Comparison of ENCODE assay signal across 19 cellular contexts in the genomic region with DNA sequence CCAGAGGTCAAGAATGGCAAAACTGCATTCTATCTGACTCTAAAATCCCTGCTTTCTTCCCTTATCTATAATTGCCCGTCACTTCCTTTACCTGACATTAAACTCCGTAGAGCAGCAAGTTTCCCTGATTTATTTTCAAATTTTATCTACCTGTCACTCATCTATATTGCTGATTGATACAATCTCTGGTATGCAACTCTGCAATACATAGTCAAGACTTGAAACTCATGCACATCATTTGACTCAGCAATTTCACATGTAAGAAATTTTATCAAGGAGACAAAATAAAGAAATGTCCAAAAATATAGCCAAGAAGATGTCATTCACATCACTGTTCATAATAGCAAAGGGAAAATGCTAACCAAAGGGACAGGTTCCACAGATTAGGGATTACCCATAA. TPM values are rescaled to one million over a fixed set of nuclear protein-coding genes. Genes with fewer than 3 reads are reported as not detected.
DNase-seq lines count a peak whose midpoint lies in the region; ATAC-seq and TF ChIP-seq lines count a peak whose summit lies in the region.
"Had no signal": no experiment of that assay in that cellular context is flagged by ENCODE, and none has a peak within 500 bp of the region (broad histone marks: within the 10 kb centered on the region; RNA-seq: fewer than 3 reads in every experiment).

No MANE protein-coding gene starts in this region.

- POLR2A ChIA-PET in activated CD4-positive, alpha-beta T cell treated with anti-CD3 and anti-CD28 coated beads for 36 hours (lab: Charles Lee), result no interaction called here

- no peaks in the 10 kb centered on the region for H3K9me3 ChIP-seq in DOHH2 (ENCODE audit: control insufficient read depth, insufficient read depth, low read length)
- H3K9me3 ChIP-seq: breast epithelium, left lung had no signal

- no peaks in the 10 kb centered on the region for H3F3A ChIP-seq in DOHH2 (ENCODE audit: control insufficient read depth, insufficient read depth)

- H3K4me1 ChIP-seq in DOHH2 (ENCODE audit: control insufficient read depth, low read length), result peaks cover 65% of the 10 kb centered on the region
- H3K4me1 ChIP-seq: breast epithelium had no signal

- CTCF ChIA-PET in activated CD4-positive, alpha-beta T cell treated with anti-CD3 and anti-CD28 coated beads for 36 hours (lab: Charles Lee), result interaction anchor here (0.9 to 1.5 kb wide), 3 partner anchors 11 to 40 kb away, joined by 3 read pairs; a partner anchor contains a TSS

- H3K27me3 Mint-ChIP-seq in activated CD4-positive, alpha-beta T cell treated with anti-CD3 and anti-CD28 coated beads for 36 hours, result no peaks in the 10 kb centered on the region
- no peaks in the 10 kb centered on the region for H3K27me3 Mint-ChIP-seq in activated T-helper 1 cell treated with anti-CD3 and anti-CD28 coated beads, Interleukin-12 subunit alpha, Interleukin-12 subunit beta, Interleukin-2, Interleukin-4 antibody, amounts not matched to agents 30 ng/mL and 10 ng/mL and 1 ng/mL, durations not matched to agents 14 hours and 24 hours and 36 hours (ENCODE audit: insufficient read depth)
- no peaks in the 10 kb centered on the region for H3K27me3 Mint-ChIP-seq in naive B cell
- H3K27me3 Mint-ChIP-seq: dendritic cell treated with granulocyte-macrophage colony-stimulating factor and Interleukin-4, amounts not matched to agents 40 ng/mL and 50 ng/mL, for 4 days had no signal

- H3K4me3 Mint-ChIP-seq in activated CD4-positive, alpha-beta T cell treated with anti-CD3 and anti-CD28 coated beads for 36 hours, result no peak overlapping the region
- no peak overlapping the region for H3K4me3 Mint-ChIP-seq in activated T-helper 1 cell treated with anti-CD3 and anti-CD28 coated beads, Interleukin-12 subunit alpha, Interleukin-12 subunit beta, Interleukin-2, Interleukin-4 antibody, amounts not matched to agents 30 ng/mL and 10 ng/mL and 1 ng/mL, durations not matched to agents 14 hours and 24 hours and 36 hours
- H3K4me3 Mint-ChIP-seq in naive B cell, result peak overlapping the region in 4 of 8 donors; percentile 2 to 35 (median 18)
- H3K4me3 Mint-ChIP-seq: dendritic cell treated with granulocyte-macrophage colony-stimulating factor and Interleukin-4, amounts not matched to agents 40 ng/mL and 50 ng/mL, for 4 days had no signal

- H3K36me3 Mint-ChIP-seq in activated CD4-positive, alpha-beta T cell treated with anti-CD3 and anti-CD28 coated beads for 36 hours (ENCODE audit: low read depth), result peaks cover 27% of the 10 kb centered on the region
- peaks cover 26% of the 10 kb centered on the region for H3K36me3 Mint-ChIP-seq in activated T-helper 1 cell treated with anti-CD3 and anti-CD28 coated beads, Interleukin-12 subunit alpha, Interleukin-12 subunit beta, Interleukin-2, Interleukin-4 antibody, amounts not matched to agents 30 ng/mL and 10 ng/mL and 1 ng/mL, durations not matched to agents 14 hours and 24 hours and 36 hours (ENCODE audit: low read depth)
- peaks cover 10 to 31% of the 10 kb centered on the region in 2 donors for H3K36me3 Mint-ChIP-seq in naive B cell

- no peak overlapping the region for H3K27ac ChIP-seq in DOHH2 (ENCODE audit: low read depth, low read length)
- H3K27ac ChIP-seq: 22Rv1, breast epithelium, PC-9 had no signal

- peaks cover 68% of the 10 kb centered on the region for H3K4me1 Mint-ChIP-seq in activated CD4-positive, alpha-beta T cell treated with anti-CD3 and anti-CD28 coated beads for 36 hours
- H3K4me1 Mint-ChIP-seq in activated T-helper 1 cell treated with anti-CD3 and anti-CD28 coated beads, Interleukin-12 subunit alpha, Interleukin-12 subunit beta, Interleukin-2, Interleukin-4 antibody, amounts not matched to agents 30 ng/mL and 10 ng/mL and 1 ng/mL, durations not matched to agents 14 hours and 24 hours and 36 hours (ENCODE audit: low read depth), result peaks cover 69% of the 10 kb centered on the region
- peaks cover 64 to 90% (median 74%) of the 10 kb centered on the region in 3 donors for H3K4me1 Mint-ChIP-seq in naive B cell

- H3K27me3 ChIP-seq in DOHH2 (ENCODE audit: control insufficient read depth, low read length), result no peaks in the 10 kb centered on the region
- H3K27me3 ChIP-seq: breast epithelium, left lung had no signal

- TF ChIP-seq CTCF in DOHH2 (IDR thresholded peaks at IDR 0.05; ENCODE audit: low read depth, low read length, poor library complexity, severe bottlenecking), result no peak

- peak overlapping the region; percentile 25; the same call in 1 of the 2 replicates for H3K4me2 ChIP-seq in DOHH2 (ENCODE audit: low read length)
- H3K4me2 ChIP-seq: PC-9, smooth muscle cell had no signal

- no peak overlapping the region for H3K4me3 ChIP-seq in DOHH2 (ENCODE audit: low read length)
- H3K4me3 ChIP-seq: breast epithelium, left lung, PC-9, smooth muscle cell had no signal

- H3K36me3 ChIP-seq in DOHH2 (ENCODE audit: control insufficient read depth, low read length), result peaks cover 6% of the 10 kb centered on the region
- H3K36me3 ChIP-seq: breast epithelium, left lung had no signal

- no peaks in the 10 kb centered on the region for H3K9me2 ChIP-seq in DOHH2 (replicated peaks; ENCODE audit: control insufficient read depth, low read length)

- peaks cover 10% of the 10 kb centered on the region for H3K9me3 Mint-ChIP-seq in activated CD4-positive, alpha-beta T cell treated with anti-CD3 and anti-CD28 coated beads for 36 hours (ENCODE audit: low read depth)
- no peaks in the 10 kb centered on the region for H3K9me3 Mint-ChIP-seq in activated T-helper 1 cell treated with anti-CD3 and anti-CD28 coated beads, Interleukin-12 subunit alpha, Interleukin-12 subunit beta, Interleukin-2, Interleukin-4 antibody, amounts not matched to agents 30 ng/mL and 10 ng/mL and 1 ng/mL, durations not matched to agents 14 hours and 24 hours and 36 hours
- H3K9me3 Mint-ChIP-seq in naive B cell, result peaks cover 0 to 19% (median 15%) of the 10 kb centered on the region in 7 donors
- H3K9me3 Mint-ChIP-seq: dendritic cell treated with granulocyte-macrophage colony-stimulating factor and Interleukin-4, amounts not matched to agents 40 ng/mL and 50 ng/mL, for 4 days had no signal

- intact Hi-C loops in activated CD4-positive, alpha-beta T cell treated with anti-CD3 and anti-CD28 coated beads for 36 hours (cut with DNase I, micrococcal nuclease), result no loop called here
- intact Hi-C loops in activated T-helper 1 cell treated with anti-CD3 and anti-CD28 coated beads, Interleukin-12 subunit alpha, Interleukin-12 subunit beta, Interleukin-2, Interleukin-4 antibody, amounts not matched to agents 30 ng/mL and 10 ng/mL and 1 ng/mL, durations not matched to agents 14 hours and 24 hours and 36 hours (cut with micrococcal nuclease), result loop anchor here (1.0 kb wide), 1 partner anchor 18 kb away; no protein-coding TSS in a partner anchor
- intact Hi-C loops in posterior cingulate gyrus (cut with DNase I), result no loop called here

- H4K20me1 ChIP-seq in DOHH2 (ENCODE audit: control insufficient read depth, insufficient read depth, low read depth, low read length), result peaks cover 6% of the 10 kb centered on the region; the same call in 1 of the 2 replicates

- peak overlapping the region; percentile 83 for H3K27ac Mint-ChIP-seq in activated CD4-positive, alpha-beta T cell treated with anti-CD3 and anti-CD28 coated beads for 36 hours
- peak overlapping the region; percentile 79 for H3K27ac Mint-ChIP-seq in activated T-helper 1 cell treated with anti-CD3 and anti-CD28 coated beads, Interleukin-12 subunit alpha, Interleukin-12 subunit beta, Interleukin-2, Interleukin-4 antibody, amounts not matched to agents 30 ng/mL and 10 ng/mL and 1 ng/mL, durations not matched to agents 14 hours and 24 hours and 36 hours
- H3K27ac Mint-ChIP-seq in naive B cell, result peak overlapping the region; percentile 20 to 75 (median 48)

- H3K79me2 ChIP-seq in DOHH2 (ENCODE audit: control insufficient read depth, low read length), result peaks cover 96% of the 10 kb centered on the region

- DNase-seq in activated CD4-positive, alpha-beta T cell treated with anti-CD3 and anti-CD28 coated beads for 36 hours, result no peak
- DNase-seq in activated CD4-positive, alpha-beta T cell treated with anti-CD3 and anti-CD28 coated beads for 48 hours, result no peak
- DNase-seq in activated T-helper 1 cell treated with anti-CD3 and anti-CD28 coated beads, Interleukin-12 subunit alpha, Interleukin-12 subunit beta, Interleukin-2, Interleukin-4 antibody, amounts not matched to agents 30 ng/mL and 10 ng/mL and 1 ng/mL, durations not matched to agents 14 hours and 24 hours and 36 hours (ENCODE audit: low spot score), result no peak
- DNase-seq in naive B cell, result no peak
- no peak for DNase-seq in NCI-H2227 (lab: John Stamatoyannopoulos, UW; ENCODE audit: unreplicated experiment)
- no peak for DNase-seq in posterior cingulate gyrus
- DNase-seq in GDM1 (lab: John Stamatoyannopoulos, UW), result no peak
- DNase-seq: activated CD4-positive, alpha-beta T cell treated with anti-CD3 and anti-CD28 coated beads, Interleukin-2, amount 50 U/mL, for 4 hours; activated T-cell treated with anti-CD3 and anti-CD28 coated beads, Interleukin-2, amount 50 U/mL, for 48 hours; head of caudate nucleus; left lung; NCI-H2029; PC-9; stimulated activated CD4-positive, alpha-beta T cell treated with anti-CD3 and anti-CD28 coated beads, Interleukin-2, amount 100 ng/mL, for 48 hours had no signal

- no peak for ATAC-seq in activated CD4-positive, alpha-beta T cell treated with anti-CD3 and anti-CD28 coated beads for 36 hours
- ATAC-seq in naive B cell (ENCODE audit: low read depth in 2 of 2), result no peak
- ATAC-seq: left lung had no signal

RNA-seq across cellular contexts. Expression of a gene that starts 39.5 kb away (rescaled TPM):
- 10 to 100 TPM; 33.8 to 39.5 TPM for total RNA-seq in activated CD4-positive, alpha-beta T cell treated with anti-CD3 and anti-CD28 coated beads for 36 hours
- 55.6 and 57.9 TPM in 2 replicates for total RNA-seq in activated T-helper 1 cell treated with anti-CD3 and anti-CD28 coated beads, Interleukin-12 subunit alpha, Interleukin-12 subunit beta, Interleukin-2, Interleukin-4 antibody, amounts not matched to agents 30 ng/mL and 10 ng/mL and 1 ng/mL, durations not matched to agents 14 hours and 24 hours and 36 hours
- polyA plus RNA-seq in naive B cell (ENCODE audit: low read depth in 6 of 6), result 10 to 100 TPM; 35.9 to 48.0 (median 41.5) TPM
